8 cellular contexts compared by ENCODE assay signal in genomic region chr4:38674206-38675144, GRCh38. TPM values are rescaled to one million over a fixed set of nuclear protein-coding genes. Genes with fewer than 3 reads are reported as not detected.
DNase-seq lines count a peak whose midpoint lies in the region; ATAC-seq, FAIRE-seq and TF ChIP-seq lines count a peak whose summit lies in the region.

No MANE protein-coding gene starts in this region.

- peaks cover 2 to 12% of the 10 kb centered on the region in 2 experiments for H4K20me1 ChIP-seq in H1 (replicated peaks in 1 of 2; ENCODE audit: control insufficient read depth in 1 of 2, insufficient read depth in 2 of 2, low read length in 2 of 2)

- H2AK5ac ChIP-seq in H1 (ENCODE audit: low read depth, low read length) = no peak overlapping the region; the same call in 1 of the 2 replicates

- peaks cover 32% of the 10 kb centered on the region for H3K36me3 Mint-ChIP-seq in CD4-positive, CD25-positive, alpha-beta regulatory T cell
- peaks cover 22% of the 10 kb centered on the region for H3K36me3 Mint-ChIP-seq in nephron (ENCODE audit: low read depth)

- no peak for TF ChIP-seq EP300 in H1 (IDR thresholded peaks at IDR 0.05; ENCODE audit: borderline replicate concordance in 1 of 2, low read depth in 2 of 2, low read length in 2 of 2)

- H3K4ac ChIP-seq in H1 (replicated peaks; ENCODE audit: insufficient read length, low read depth, low read length) = no peak overlapping the region

- DNase-seq in CD4-positive, CD25-positive, alpha-beta regulatory T cell = no peak
- DNase-seq in LNCaP clone FGC (ENCODE audit: low read depth) = no peak
- no peak for DNase-seq in H1 (ENCODE audit: low read depth in 1 of 2, low spot score in 2 of 2)
- DNase-seq in central memory CD4-positive, alpha-beta T cell = no peak
- no peak for DNase-seq in epidermal melanocyte (ENCODE audit: insufficient read length, low spot score)
- DNase-seq in lower leg skin (ENCODE audit: low spot score in 2 of 2) = no peak
- no peak for DNase-seq in NK-92 (lab: John Stamatoyannopoulos, UW; ENCODE audit: unreplicated experiment)

- H3K23me2 ChIP-seq in H1 (ENCODE audit: low read depth, low read length) = no peaks in the 10 kb centered on the region

- H3K27me3 ChIP-seq in CD4-positive, CD25-positive, alpha-beta regulatory T cell (ENCODE audit: control insufficient read depth, insufficient read depth, low read length) = no peaks in the 10 kb centered on the region
- no peaks in the 10 kb centered on the region for H3K27me3 ChIP-seq in H1 (replicated peaks in 1 of 4; ENCODE audit: control insufficient read depth in 3 of 4, extremely low read depth in 1 of 4, insufficient read depth in 3 of 4, low read length in 3 of 4)

- peaks cover 52 to 99% (median 83%) of the 10 kb centered on the region in 4 donors for H3K4me1 Mint-ChIP-seq in CD4-positive, CD25-positive, alpha-beta regulatory T cell
- peaks cover 85% of the 10 kb centered on the region for H3K4me1 Mint-ChIP-seq in nephron

- no peak overlapping the region for H2AFZ ChIP-seq in H1 (ENCODE audit: low read length)

- peak overlapping the region; percentile 89 for H3K27ac ChIP-seq in CD4-positive, CD25-positive, alpha-beta regulatory T cell (ENCODE audit: insufficient read depth, low read length, poor library complexity, severe bottlenecking)
- H3K27ac ChIP-seq in H1 (ENCODE audit: low read depth, low read length) = peak overlapping the region; percentile 41; the same call in 1 of the 2 replicates

- H3K4me2 ChIP-seq in H1 (ENCODE audit: insufficient read depth in 1 of 2, low read depth in 2 of 2, low read length in 2 of 2) = peak overlapping the region; percentile 32 to 48; a peak in 3 of 4 replicates

- 0 out of 2 replicates have a peak overlapping the region, but pooled peaks have one; percentile 5 for H2BK5ac ChIP-seq in H1 (ENCODE audit: low read depth, low read length)

- no peak overlapping the region for H3K18ac ChIP-seq in H1 (ENCODE audit: extremely low read depth, low read length)

- H4K91ac ChIP-seq in H1 (replicated peaks; ENCODE audit: insufficient read length, low read length) = peak overlapping the region; percentile 5

- peak overlapping the region; percentile 32; the same call in 1 of the 2 replicates for H2BK12ac ChIP-seq in H1 (ENCODE audit: low read depth, low read length)

- no peaks in the 10 kb centered on the region for H3K9me3 ChIP-seq in CD4-positive, CD25-positive, alpha-beta regulatory T cell (ENCODE audit: control insufficient read depth in 2 of 2, low read length in 2 of 2)
- no peaks in the 10 kb centered on the region for H3K9me3 ChIP-seq in H1 (ENCODE audit: insufficient read depth in 2 of 2, low read depth in 1 of 2, low read length in 1 of 2)

- peaks cover 86% of the 10 kb centered on the region for H3K4me1 ChIP-seq in CD4-positive, CD25-positive, alpha-beta regulatory T cell (ENCODE audit: control insufficient read depth, insufficient read depth, low read length, poor library complexity, severe bottlenecking)
- peaks cover 22 to 45% (median 28%) of the 10 kb centered on the region in 4 experiments for H3K4me1 ChIP-seq in H1 (replicated peaks in 1 of 4; ENCODE audit: control insufficient read depth in 3 of 4, insufficient read depth in 4 of 4, low read length in 3 of 4)

- peaks cover 10% of the 10 kb centered on the region for H3K79me1 ChIP-seq in H1 (ENCODE audit: low read depth, low read length)

- peak overlapping the region; percentile 82 to 96 (median 94) for H3K27ac Mint-ChIP-seq in CD4-positive, CD25-positive, alpha-beta regulatory T cell
- H3K27ac Mint-ChIP-seq in nephron = peak overlapping the region; percentile 85 to 90 (median 90)

- peaks cover 4% of the 10 kb centered on the region for H3K27me3 Mint-ChIP-seq in CD4-positive, CD25-positive, alpha-beta regulatory T cell
- no peaks in the 10 kb centered on the region for H3K27me3 Mint-ChIP-seq in nephron (ENCODE audit: low read depth)

- peak; percentile 12 to 36 for ATAC-seq in CD4-positive, CD25-positive, alpha-beta regulatory T cell (ENCODE audit: low read depth in 2 of 2)

- H2BK15ac ChIP-seq in H1 (ENCODE audit: low read length) = no peak overlapping the region

- H3K79me2 ChIP-seq in H1 (ENCODE audit: control insufficient read depth in 1 of 2, insufficient read depth in 2 of 2, low read length in 2 of 2) = peaks cover 6 to 96% of the 10 kb centered on the region in 2 experiments; a peak in 3 of 4 replicates

- TF ChIP-seq POLR2A in H1 (IDR thresholded peaks at IDR 0.05; ENCODE audit: control extremely low read depth in 1 of 2, low read depth in 2 of 2, low read length in 2 of 2) (no peak), lower leg skin (IDR thresholded peaks at IDR 0.05) (no peak)

- intact Hi-C loops in lower leg skin (cut with DNase I; ENCODE audit: low total_unique reads) = loop anchor here (5.0 kb wide), 3 partner anchors 357 to 607 kb away; no protein-coding TSS in a partner anchor

- no peak for FAIRE-seq in H1 (lab: Jason Lieb, UNC)

- WGBS in H1 (ENCODE audit: extremely low coverage in 1 of 2, insufficient coverage in 1 of 2, insufficient read length in 1 of 2, insufficient replicate concordance in 2 of 2, low coverage in 1 of 2, low lambda C conversion rate in 2 of 2, missing lambda C conversion rate in 1 of 2), 2 experiments = 49% methylated on average over 13 of the region's 13 CpGs; no CpG with 5 or more reads in 1 of the 2 experiments
- WGBS in lower leg skin, 2 donors = 13 to 17% methylated on average over 13 of the region's 13 CpGs

- H2BK120ac ChIP-seq in H1 (replicated peaks; ENCODE audit: low read depth, low read length) = no peak overlapping the region

- no peak overlapping the region for H2BK20ac ChIP-seq in H1 (ENCODE audit: low read length)

- no peaks in the 10 kb centered on the region for H3K9me3 Mint-ChIP-seq in CD4-positive, CD25-positive, alpha-beta regulatory T cell
- no peaks in the 10 kb centered on the region for H3K9me3 Mint-ChIP-seq in nephron

- peak overlapping the region; percentile 70 for H3K4me3 ChIP-seq in CD4-positive, CD25-positive, alpha-beta regulatory T cell (ENCODE audit: low read depth, low read length)
- H3K4me3 ChIP-seq in LNCaP clone FGC (ENCODE audit: low read depth, low read length) = peak overlapping the region; percentile 7
- no peak overlapping the region for H3K4me3 ChIP-seq in H1 (ENCODE audit: extremely low read depth in 1 of 4, insufficient read depth in 2 of 4, low read depth in 3 of 4, low read length in 4 of 4)
- H3K4me3 ChIP-seq in lower leg skin (ENCODE audit: low read depth, poor library complexity, severe bottlenecking) = no peak overlapping the region

- H4K8ac ChIP-seq in H1 (ENCODE audit: extremely low read depth, insufficient read depth, low read length) = no peak overlapping the region

- TF ChIP-seq CTCF in LNCaP clone FGC (IDR thresholded peaks at IDR 0.05; ENCODE audit: control insufficient read depth, extremely low read depth, insufficient read depth) (no peak), H1 (IDR thresholded peaks at IDR 0.05; ENCODE audit: control extremely low read depth in 1 of 3, insufficient read depth in 1 of 3, low read depth in 1 of 3, low read length in 3 of 3) (no peak), nephron (IDR thresholded peaks at IDR 0.05; ENCODE audit: unreplicated experiment in 3 of 3) (no peak), lower leg skin (IDR thresholded peaks at IDR 0.05) (no peak)

- H3K56ac ChIP-seq in H1 (replicated peaks; ENCODE audit: insufficient read length, low read depth, low read length) = no peak overlapping the region

- peaks cover 16% of the 10 kb centered on the region for H3K36me3 ChIP-seq in CD4-positive, CD25-positive, alpha-beta regulatory T cell (ENCODE audit: control insufficient read depth, insufficient read depth, low read length)
- H3K36me3 ChIP-seq in H1 (ENCODE audit: control insufficient read depth in 2 of 4, insufficient read depth in 4 of 4, low read length in 3 of 4) = no peaks in the 10 kb centered on the region; a peak in 2 of 8 replicates

- TF ChIP-seq RAD21 in H1 (IDR thresholded peaks at IDR 0.05 in 1 of 2, conservative IDR thresholded peaks at IDR 0.05 in 1 of 2; ENCODE audit: low read depth in 2 of 2, low read length in 2 of 2) = no peak

- no peak overlapping the region for H4K5ac ChIP-seq in H1 (ENCODE audit: insufficient read length, low read depth, low read length)

- no peak overlapping the region for H3K23ac ChIP-seq in H1 (ENCODE audit: insufficient read length)

- H3K9ac ChIP-seq in H1 (replicated peaks in 1 of 4; ENCODE audit: extremely low read depth in 1 of 4, low read depth in 3 of 4, low read length in 3 of 4) = no peak overlapping the region

- no peak overlapping the region for H3K14ac ChIP-seq in H1 (ENCODE audit: insufficient read length)

- CTCF ChIA-PET in H1 (lab: Charles Lee; ENCODE audit: partially characterized antibody) = interaction anchor here (0.6 to 4.2 kb wide), 39 partner anchors 8 to 605 kb away, joined by 3 to 36 read pairs (median 4); no protein-coding TSS in a partner anchor

- POLR2A ChIA-PET in H1 (lab: Charles Lee; ENCODE audit: partially characterized antibody) = interaction anchor here (1.0 to 1.7 kb wide), 4 partner anchors 8 to 225 kb away, joined by 4 to 10 read pairs (median 6); no protein-coding TSS in a partner anchor

- peak overlapping the region; percentile 67 to 93 (median 90) for H3K4me3 Mint-ChIP-seq in CD4-positive, CD25-positive, alpha-beta regulatory T cell
- H3K4me3 Mint-ChIP-seq in nephron = peak overlapping the region; percentile 42 to 67 (median 66)

TF ChIP-seq in H1, 55 proteins besides CTCF, POLR2A, EP300 and RAD21:
- TF ChIP-seq GTF2F1 (IDR thresholded peaks at IDR 0.05; ENCODE audit: borderline replicate concordance, low read depth, low read length) = no peak
- no peak for TF ChIP-seq SP2 (IDR thresholded peaks at IDR 0.05; ENCODE audit: low read length)
- peak; percentile 14 for TF ChIP-seq ASH2L (IDR thresholded peaks at IDR 0.05; ENCODE audit: low read length)
TF ChIP-seq in H1: peak in this region for 1.

RNA-seq across cellular contexts. Expression of gene KLF3, which starts 10.5 kb away (rescaled TPM):
- 126 TPM for total RNA-seq in CD4-positive, CD25-positive, alpha-beta regulatory T cell
- polyA plus RNA-seq in CD4-positive, CD25-positive, alpha-beta regulatory T cell = 10 to 100 TPM; 74.9 to 89.6 (median 83.7) TPM
- 13.4 and 14.9 TPM in 2 replicates for total RNA-seq in H1 (2021; fragmentation: NEBNext Ultra II Directional; extraction: Animal tissue kit (Norgen Biotek cat#: 25700))
- 7.1 and 8.0 TPM in 2 replicates for polyA plus RNA-seq in H1 (2011; rRNA removed)
- 5.2 TPM for polyA plus RNA-seq in H1 (2011; cell fraction: cytosol; rRNA removed)
- polyA plus RNA-seq in H1 (2011; cell fraction: nucleus; rRNA removed) = 9.5 TPM
- polyA plus RNA-seq in H1 (2012, experiment 1 of 2) = 6.2 to 8.7 TPM (median 6.8 TPM) in 4 replicates
- 2.2 TPM for polyA plus RNA-seq in H1 (2012, experiment 2 of 2)
- 7.3 TPM for polyA plus RNA-seq in H1 (2013, experiment 1 of 2)
- polyA plus RNA-seq in H1 (2013, experiment 2 of 2) = 7.4 TPM
- polyA minus RNA-seq in H1 (2011; rRNA and poly(A)+ RNA removed) = 15.0 and 19.5 TPM in 2 replicates
- 7.0 TPM for polyA minus RNA-seq in H1 (2011; cell fraction: cytosol; rRNA and poly(A)+ RNA removed)
- polyA minus RNA-seq in H1 (2011; cell fraction: nucleus; rRNA and poly(A)+ RNA removed) = 41.1 TPM
- total RNA-seq in lower leg skin = 100 to 1,000 TPM; 131 to 224 (median 142) TPM

Comparison
In these comparisons a context has a peak if more than half of its experiments do, and no peak if none do; other contexts are left out.
1. H3K4me3 ChIP-seq: peak in CD4-positive, CD25-positive, alpha-beta regulatory T cell (single experiment) and LNCaP clone FGC (single experiment); none in H1 (0 of 4) and lower leg skin (single experiment).